16 cellular contexts compared by ENCODE assay signal in genomic region chr22:18021431-18021830, GRCh38. TPM values are rescaled to one million over a fixed set of nuclear protein-coding genes. Genes with fewer than 3 reads are reported as not detected.
A peak's percentile ranks its signal among the peaks of the same experiment; 100 is the strongest.
DNase-seq lines count a peak whose midpoint lies in the region; ATAC-seq and TF ChIP-seq lines count a peak whose summit lies in the region.
"Had no signal": no experiment of that assay in that cellular context is flagged by ENCODE, and none has a peak within 500 bp of the region (broad histone marks: within the 10 kb centered on the region; RNA-seq: fewer than 3 reads in every experiment).

No MANE protein-coding gene starts in this region.

- ATAC-seq in GM18519 (IDR thresholded peaks at IDR 0.05; ENCODE audit: low FRiP score, unreplicated experiment) (no peak), HG02885 (IDR thresholded peaks at IDR 0.05; ENCODE audit: poor library complexity, unreplicated experiment) (no peak)
- ATAC-seq: K562 had no signal

- no peaks in the 10 kb centered on the region for H4K20me1 ChIP-seq in Karpas-422 (ENCODE audit: insufficient read depth, low read depth, low read length)

- H3K36me3 Mint-ChIP-seq in brain: peaks cover 13% of the 10 kb centered on the region

- DNase-seq in Karpas-422 (peak; percentile 40), mesendoderm (no peak), tibial artery (peak in 1 of 2 donors; percentile 20), testis (no peak)
- DNase-seq: ACHN, AML-193, Caco-2, H7, NCI-H1436 treated with DMSO at 0.1 percent for 48 hours, NCI-H2081, NCI-H774, PC-9 had no signal

- H3K36me3 ChIP-seq in Karpas-422 (ENCODE audit: insufficient read depth, low read length) (no peaks in the 10 kb centered on the region), mesendoderm (ENCODE audit: control insufficient read depth, insufficient read depth, low read length) (no peaks in the 10 kb centered on the region), tibial artery (no peaks in the 10 kb centered on the region), testis (ENCODE audit: low read depth, missing control alignments) (no peaks in the 10 kb centered on the region)

- no peak for TF ChIP-seq POLR2A in testis (IDR thresholded peaks at IDR 0.05)

- no peak overlapping the region for H3K4ac ChIP-seq in mesendoderm (ENCODE audit: low read depth, low read length)

- peaks cover 24% of the 10 kb centered on the region for H3K4me1 ChIP-seq in Karpas-422 (ENCODE audit: low read length)
- no peaks in the 10 kb centered on the region for H3K4me1 ChIP-seq in mesendoderm (ENCODE audit: control insufficient read depth, low read depth, low read length)
- H3K4me1 ChIP-seq in tibial artery: peaks cover 0 to 34% (median 20%) of the 10 kb centered on the region in 4 donors
- H3K4me1 ChIP-seq in testis: peaks cover 9% of the 10 kb centered on the region

- no peak overlapping the region for H2BK15ac ChIP-seq in mesendoderm (replicated peaks; ENCODE audit: low read depth)

- no peak overlapping the region for H2AK5ac ChIP-seq in mesendoderm (ENCODE audit: low read length)

- no peak overlapping the region for H3K27ac ChIP-seq in Karpas-422 (ENCODE audit: low read length)
- no peak overlapping the region for H3K27ac ChIP-seq in mesendoderm (ENCODE audit: low read depth, low read length)
- peak overlapping the region; percentile 87 to 92 for H3K27ac ChIP-seq in tibial artery
- no peak overlapping the region for H3K27ac ChIP-seq in testis
- H3K27ac ChIP-seq: PC-9 had no signal

- H2BK5ac ChIP-seq in mesendoderm (ENCODE audit: low read length): no peak overlapping the region

- H3K4me3 ChIP-seq in Karpas-422 (ENCODE audit: low read length) (no peak overlapping the region), mesendoderm (ENCODE audit: low read length) (no peak overlapping the region), tibial artery (no peak overlapping the region), testis (no peak overlapping the region)
- H3K4me3 ChIP-seq: K562, PC-9 had no signal

- no peaks in the 10 kb centered on the region for H3K79me2 ChIP-seq in Karpas-422 (ENCODE audit: low read length)
- H3K79me2 ChIP-seq in mesendoderm (ENCODE audit: control insufficient read depth, insufficient read depth, low read length): no peaks in the 10 kb centered on the region

- H3K27me3 ChIP-seq in Karpas-422 (ENCODE audit: low read length) (no peaks in the 10 kb centered on the region), mesendoderm (ENCODE audit: insufficient read depth, low read length, poor library complexity) (peaks cover 6% of the 10 kb centered on the region), tibial artery (no peaks in the 10 kb centered on the region), testis (no peaks in the 10 kb centered on the region)

- no peak overlapping the region for H2AFZ ChIP-seq in Karpas-422 (ENCODE audit: low read length)
- H2AFZ ChIP-seq: PC-9 had no signal

- H2BK120ac ChIP-seq in mesendoderm (ENCODE audit: low read depth, low read length): no peak overlapping the region

- H3K79me1 ChIP-seq in mesendoderm (ENCODE audit: low read length): no peaks in the 10 kb centered on the region

- H3K9me3 ChIP-seq in Karpas-422 (ENCODE audit: low read length) (no peaks in the 10 kb centered on the region), tibial artery (no peaks in the 10 kb centered on the region), testis (no peaks in the 10 kb centered on the region)
- H3K9me3 ChIP-seq: Caco-2 had no signal

- no peak overlapping the region for H3K56ac ChIP-seq in mesendoderm (ENCODE audit: low read length)

- peak overlapping the region in 4 of 5 experiments; percentile 36 to 97 (median 82) for H3K4me3 Mint-ChIP-seq in brain

- peaks cover 37% of the 10 kb centered on the region for H3K4me1 Mint-ChIP-seq in brain

- no peak overlapping the region for H4K8ac ChIP-seq in mesendoderm (ENCODE audit: low read depth, low read length)

- H3K9me3 Mint-ChIP-seq in brain: peaks cover 0 to 6% (median 0%) of the 10 kb centered on the region in 5 experiments

- peak overlapping the region in 1 of 5 experiments; percentile 40 for H3K27ac Mint-ChIP-seq in brain

- peaks cover 18% of the 10 kb centered on the region for H3K27me3 Mint-ChIP-seq in brain

- H3K18ac ChIP-seq in mesendoderm (ENCODE audit: low read length): no peak overlapping the region

- H3K9ac ChIP-seq in Karpas-422 (ENCODE audit: low read length) (no peak overlapping the region), mesendoderm (ENCODE audit: low read length) (no peak overlapping the region)

- H3K23ac ChIP-seq in mesendoderm (ENCODE audit: low read length): peak overlapping the region; percentile 3

- intact Hi-C loops in tibial artery (cut with DNase I; ENCODE audit: low total_unique reads): loop anchor here (5.0 to 10.0 kb wide), 2 partner anchors 53 to 109 kb away; partner anchors contain the start of gene PEX26
- intact Hi-C loops in testis (cut with DNase I; ENCODE audit: low total_unique reads): no loop called here

- no peak for TF ChIP-seq CTCF in brain (conservative IDR thresholded peaks at IDR 0.05)
- TF ChIP-seq CTCF in tibial artery (IDR thresholded peaks at IDR 0.05): no peak
- TF ChIP-seq CTCF in testis (IDR thresholded peaks at IDR 0.05): no peak

- no CpG with 5 or more reads among the region's 2 CpGs for WGBS in mesendoderm (ENCODE audit: extremely low coverage, insufficient coverage, low lambda C conversion rate)
- WGBS in testis, 2 donors: 91 to 96% methylated on average over 2 of the region's 2 CpGs

- no peak overlapping the region for H3K4me2 ChIP-seq in Karpas-422 (ENCODE audit: low read depth, low read length, poor library complexity, severe bottlenecking)
- no peak overlapping the region for H3K4me2 ChIP-seq in mesendoderm (ENCODE audit: low read length)
- H3K4me2 ChIP-seq: PC-9 had no signal

- no peaks in the 10 kb centered on the region for H3K9me2 ChIP-seq in Karpas-422 (replicated peaks; ENCODE audit: insufficient read depth, low read length)

- no peak overlapping the region for H4K5ac ChIP-seq in mesendoderm (ENCODE audit: low read length)

RNA-seq across cellular contexts. Expression of gene MICAL3, which starts 2.9 kb away (rescaled TPM):
- 54.9 and 64.1 TPM in 2 replicates for total RNA-seq in Karpas-422 (2014; rRNA removed; shearing (Covaris generic); ENCODE audit: low replicate concordance)
- 30.9 TPM for polyA plus RNA-seq in brain (ENCODE audit: insufficient read depth, low read depth, low replicate concordance)
- polyA plus RNA-seq in mesendoderm (2013, experiment 1 of 2): 17.7 TPM
- 18.7 TPM for polyA plus RNA-seq in mesendoderm (2013, experiment 2 of 2)
- total RNA-seq in testis: 100 to 1,000 TPM; 103 to 106 TPM
- polyA plus RNA-seq in testis (ENCODE audit: insufficient read depth, low read depth, low replicate concordance): 104 TPM

RNA-seq across cellular contexts. Expression of gene PEX26, which starts 56.4 kb away (rescaled TPM):
- total RNA-seq in Karpas-422 (2014; rRNA removed; shearing (Covaris generic); ENCODE audit: low replicate concordance): 22.4 and 27.5 TPM in 2 replicates
- 30.2 TPM for polyA plus RNA-seq in brain (ENCODE audit: insufficient read depth, low read depth, low replicate concordance)
- polyA plus RNA-seq in mesendoderm (2013, experiment 1 of 2): 35.2 TPM
- polyA plus RNA-seq in mesendoderm (2013, experiment 2 of 2): 34.7 TPM
- total RNA-seq in testis: 10 to 100 TPM; 29.1 to 33.4 TPM
- polyA plus RNA-seq in testis (ENCODE audit: insufficient read depth, low read depth, low replicate concordance): 16.8 TPM

Comparison
In these comparisons a context has a peak if more than half of its experiments do, and no peak if none do; other contexts are left out.
1. H3K27ac ChIP-seq: peak in tibial artery (2 of 2); none in Karpas-422 (single experiment), mesendoderm (single experiment) and testis (0 of 2).